Comparison of ENCODE assay signal across 12 cellular contexts in the genomic region with DNA sequence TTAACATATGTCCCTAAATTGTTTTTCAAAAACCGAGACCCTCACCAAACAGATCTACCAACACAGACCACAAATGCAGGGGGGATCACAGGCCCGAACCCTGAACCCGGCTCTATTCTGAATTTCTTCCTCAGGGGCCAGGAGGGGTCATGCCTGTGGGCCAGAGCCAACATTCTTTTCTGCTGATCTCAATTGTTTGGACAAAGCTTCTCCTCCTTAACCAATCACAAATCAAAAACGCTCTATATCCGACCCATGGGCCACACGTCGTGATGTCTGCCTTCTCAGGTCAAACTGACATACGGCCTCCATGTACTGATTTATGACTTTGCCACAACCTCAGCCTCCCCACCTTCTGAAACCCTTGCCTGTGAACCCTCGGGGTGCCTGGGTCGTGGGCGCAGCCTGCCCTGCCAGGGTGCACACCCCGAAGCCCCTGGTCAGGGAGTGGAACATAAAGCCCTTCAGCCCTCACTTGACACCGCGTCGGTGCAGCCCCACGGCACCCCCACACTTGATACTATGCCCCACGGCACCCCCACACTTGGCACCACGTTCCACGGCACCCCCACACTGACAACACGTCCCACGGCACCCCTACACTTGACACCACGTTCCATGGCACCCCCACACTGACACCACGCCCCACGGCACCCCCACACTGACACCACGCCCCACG. TPM values are rescaled to one million over a fixed set of nuclear protein-coding genes. Genes with fewer than 3 reads are reported as not detected.
DNase-seq lines count a peak whose midpoint lies in the region; ATAC-seq, FAIRE-seq and TF ChIP-seq lines count a peak whose summit lies in the region.
"Had no signal": no experiment of that assay in that cellular context is flagged by ENCODE, and none has a peak within 500 bp of the region (broad histone marks: within the 10 kb centered on the region; RNA-seq: fewer than 3 reads in every experiment).

No MANE protein-coding gene starts in this region.

- CTCF ChIA-PET in K562 (lab: Yijun Ruan, JAX; ENCODE audit: low intra/inter-chr PET ratio) = no interaction called here

- TF ChIP-seq POLR2A in K562 (conservative IDR thresholded peaks at IDR 0.05) (no peak), stomach (IDR thresholded peaks at IDR 0.05) (no peak)

- H3K36me3 ChIP-seq in K562 (ENCODE audit: control insufficient read depth, insufficient read depth, low read length) = peaks cover 12% of the 10 kb centered on the region; the same call in 2 of the 3 replicates
- peaks cover 0 to 3% (median 0%) of the 10 kb centered on the region in 4 donors for H3K36me3 ChIP-seq in stomach
- no peaks in the 10 kb centered on the region for H3K36me3 ChIP-seq in smooth muscle cell (ENCODE audit: low read depth)

- H3K79me2 ChIP-seq in K562 (ENCODE audit: control insufficient read depth, insufficient read depth, low read length) = no peaks in the 10 kb centered on the region
- H3K79me2 ChIP-seq in smooth muscle cell (ENCODE audit: low read depth) = peaks cover 22% of the 10 kb centered on the region

- POLR2A ChIA-PET in K562 (lab: Yijun Ruan, JAX) = interaction anchor here (1.1 kb wide), 1 partner anchor 10 kb away, joined by 4 read pairs; no protein-coding TSS in a partner anchor

- 0 out of 2 replicates have a peak, but pooled peaks cover 3% of the 10 kb centered on the region for H3K9me3 ChIP-seq in K562 (replicated peaks; ENCODE audit: control insufficient read depth, insufficient read depth, low read depth, low read length)
- H3K9me3 ChIP-seq in stomach = no peaks in the 10 kb centered on the region
- H3K9me3 ChIP-seq in smooth muscle cell (replicated peaks; ENCODE audit: low read depth) = no peaks in the 10 kb centered on the region

- no peaks in the 10 kb centered on the region for H3K9me1 ChIP-seq in K562 (ENCODE audit: control insufficient read depth, insufficient read depth, low read length)

- TF ChIP-seq CTCF in K562 (IDR thresholded peaks at IDR 0.05 in 2 of 3, conservative IDR thresholded peaks at IDR 0.05 in 1 of 3; ENCODE audit: insufficient read depth in 2 of 3, low read depth in 1 of 3, low read length in 3 of 3) (no peak), stomach (IDR thresholded peaks at IDR 0.05) (no peak), smooth muscle cell (IDR thresholded peaks at IDR 0.05; ENCODE audit: borderline replicate concordance, insufficient read depth, poor library complexity, severe bottlenecking) (no peak)

- H3K4me2 ChIP-seq in K562 (ENCODE audit: insufficient read depth, low read length) (no peak overlapping the region), smooth muscle cell (no peak overlapping the region)

- no peak overlapping the region for H3K4me3 ChIP-seq in K562
- H3K4me3 ChIP-seq in stomach = no peak overlapping the region
- no peak overlapping the region for H3K4me3 ChIP-seq in smooth muscle cell

- no peak for TF ChIP-seq RAD21 in K562 (CRISPR knock-in tag; conservative IDR thresholded peaks at IDR 0.05 in 1 of 2, IDR thresholded peaks at IDR 0.05 in 1 of 2)

- WGBS in K562 (ENCODE audit: insufficient coverage, low coverage, missing lambda C conversion rate) = 81% methylated on average over 5 of the region's 26 CpGs
- WGBS in stomach, 5 donors = 65 to 76% (median 72%) methylated on average over 22 to 26 of the region's 26 CpGs
- 81% methylated on average over 16 of the region's 26 CpGs for WGBS in smooth muscle cell (ENCODE audit: low lambda C conversion rate)

- intact Hi-C loops in K562 (cut with micrococcal nuclease) (no loop called here), stomach (cut with DNase I; ENCODE audit: low total_unique reads) (no loop called here)

- BruUV-seq in K562 (replicated peaks; lab: Mats Ljungman, UMichigan) = no TSS peak

- DNase-seq in HT1080 (ENCODE audit: low read depth) (peak; percentile 24), K562 (ENCODE audit: extremely low read depth in 1 of 4, low spot score in 3 of 4) (no peak), kidney glomerular epithelial cell (lab: John Stamatoyannopoulos, UW) (peak; percentile 83), stomach (no peak), smooth muscle cell (lab: John Stamatoyannopoulos, UW; ENCODE audit: unreplicated experiment) (no peak)
- DNase-seq in activated T-cell treated with anti-CD3 and anti-CD28 coated beads, Interleukin-2, amount 50 U/mL, for 48 hours = no peak
- DNase-seq: activated T-cell treated with anti-CD3 and anti-CD28 coated beads, Interleukin-2, amount 50 U/mL, for 1 hour; KBM-7; NCI-H774 had no signal

- FAIRE-seq in K562 (lab: Jason Lieb, UNC) = no peak

- H2AFZ ChIP-seq in K562 (ENCODE audit: low read depth, low read length) = no peak overlapping the region
- no peak overlapping the region for H2AFZ ChIP-seq in smooth muscle cell (ENCODE audit: low read depth)

- H3K4me1 ChIP-seq in K562 (replicated peaks in 1 of 2; ENCODE audit: control insufficient read depth in 2 of 2, insufficient read depth in 2 of 2, low read length in 2 of 2) (no peaks in the 10 kb centered on the region), stomach (peaks cover 19 to 57% (median 35%) of the 10 kb centered on the region in 4 donors), smooth muscle cell (ENCODE audit: low read depth) (peaks cover 23% of the 10 kb centered on the region)

- no peaks in the 10 kb centered on the region for H3K27me3 ChIP-seq in K562 (ENCODE audit: control insufficient read depth in 2 of 2, insufficient read depth in 2 of 2, low read length in 2 of 2)
- H3K27me3 ChIP-seq in stomach = no peaks in the 10 kb centered on the region
- H3K27me3 ChIP-seq in smooth muscle cell (ENCODE audit: low read depth) = no peaks in the 10 kb centered on the region

- H3F3A ChIP-seq in smooth muscle cell (ENCODE audit: low read depth) = no peaks in the 10 kb centered on the region

- in situ Hi-C loops in K562 (cut with MboI) = no loop called here

- H4K20me1 ChIP-seq in K562 (replicated peaks; ENCODE audit: control insufficient read depth, insufficient read depth, low read length) (no peaks in the 10 kb centered on the region), smooth muscle cell (ENCODE audit: low read depth) (peaks cover 83% of the 10 kb centered on the region)

- H3K9ac ChIP-seq in K562 (ENCODE audit: insufficient read depth in 1 of 2, low read depth in 2 of 2, low read length in 2 of 2) = no peak overlapping the region
- no peak overlapping the region for H3K9ac ChIP-seq in smooth muscle cell (ENCODE audit: low read depth)

- TF ChIP-seq EP300 in K562 (IDR thresholded peaks at IDR 0.05; ENCODE audit: low read length) (no peak), stomach (IDR thresholded peaks at IDR 0.05) (no peak)

- no peak overlapping the region for H3K27ac ChIP-seq in K562 (ENCODE audit: extremely low read depth, low read depth, low read length)
- peak overlapping the region in 3 of 5 donors; percentile 25 to 71 (median 53) for H3K27ac ChIP-seq in stomach
- H3K27ac ChIP-seq in smooth muscle cell (ENCODE audit: low read depth) = no peak overlapping the region

- ATAC-seq in K562 = no peak
- ATAC-seq in HG03135 (IDR thresholded peaks at IDR 0.05; ENCODE audit: unreplicated experiment) = no peak
- ATAC-seq: left lobe of liver had no signal

TF ChIP-seq in K562, 482 proteins besides CTCF, POLR2A, EP300 and RAD21:
- TF ChIP-seq POLR2G (IDR thresholded peaks at IDR 0.05; ENCODE audit: low read depth, low read length) (peak; percentile 32; the same call in 1 of the 2 replicates), ADNP (tag; IDR thresholded peaks at IDR 0.05) (no peak)

RNA-seq across cellular contexts. Expression of gene C13orf46, which starts 58.4 kb away (rescaled TPM):
- 0.03 and 0.23 TPM in 2 replicates for total RNA-seq in HT1080 (2014; rRNA removed; shearing (Covaris generic))
- polyA plus RNA-seq in HT1080 (2015; cell fraction: cytosol; rRNA removed) = 0.34 and 0.36 TPM in 2 replicates
- 3.6 and 4.0 TPM in 2 replicates for polyA plus RNA-seq in HT1080 (2015; cell fraction: nucleus; rRNA removed)
- total RNA-seq in K562 (2011; cell fraction: chromatin; rRNA removed; ENCODE audit: low replicate concordance) = 0.26 and 0.49 TPM in 2 replicates
- total RNA-seq in K562 (2011; cell fraction: nucleolus; rRNA removed) = 0.13 and 0.33 TPM in 2 replicates
- total RNA-seq in K562 (2011; cell fraction: nucleoplasm; rRNA removed) = 0.22 and 0.23 TPM in 2 replicates
- 0.05 TPM in 1 of 2 replicates, not detected in the other for total RNA-seq in K562 (2014; rRNA removed)
- total RNA-seq in K562 (2014; rRNA removed; fragmentation: Illumina TruSeq; extraction: Trizol) = not detected in 2 replicates
- total RNA-seq in K562 (2015; rRNA removed; fragmentation: Illumina TruSeq; extraction: Trizol) = 0.04 TPM in 1 of 2 replicates, not detected in the other
- 0.13 and 0.24 TPM in 2 replicates for total RNA-seq in K562 (2021)
- not detected in 2 replicates for polyA plus RNA-seq in K562 (2011; rRNA removed)
- 0.03 and 0.06 TPM in 2 replicates for polyA plus RNA-seq in K562 (2011; cell fraction: cytosol; rRNA removed)
- 0.11 TPM in 2 replicates for polyA plus RNA-seq in K562 (2011; cell fraction: nucleus; rRNA removed)
- 0.13 and 0.36 TPM in 2 replicates for polyA plus RNA-seq in K562 (2012)
- 0.06 and 0.10 TPM in 2 replicates for polyA plus RNA-seq in K562 (2014; fragmentation: Illumina TruSeq; extraction: Trizol)
- not detected for polyA plus RNA-seq in K562 (2014; fragmentation: Nextera tagmentation; extraction: Ambion mirVana)
- 0.05 TPM in 2 replicates for polyA plus RNA-seq in K562 (2014; rRNA removed)
- polyA minus RNA-seq in K562 (2011; rRNA and poly(A)+ RNA removed) = not detected in 2 replicates
- polyA minus RNA-seq in K562 (2011; cell fraction: cytosol; rRNA and poly(A)+ RNA removed) = not detected in 2 replicates
- 0.11 TPM in 1 of 2 replicates, not detected in the other for polyA minus RNA-seq in K562 (2011; cell fraction: nucleus; rRNA and poly(A)+ RNA removed)
- 10 to 100 TPM in 2 of 5 donors, 1 to 10 TPM in 1, under 1 TPM in 1, not detected in 1; 0.58 to 32.6 (median 12.0) TPM for total RNA-seq in stomach
- 10 to 100 TPM in 1 of 3 donors, 1 to 10 TPM in 1, under 1 TPM in 1; 0.95 to 17.6 (median 8.7) TPM for polyA plus RNA-seq in stomach
- total RNA-seq in smooth muscle cell = 5.8 TPM in 1 of 2 replicates, not detected in the other
- polyA plus RNA-seq in smooth muscle cell = 0.26 and 0.87 TPM in 2 replicates
- total RNA-seq: Daoy had no signal

Comparison
In these comparisons a context has a peak if more than half of its experiments do, and no peak if none do; other contexts are left out.
1. DNase-seq: peak in HT1080 (single experiment) and kidney glomerular epithelial cell (single experiment); none in K562 (0 of 4), stomach (single experiment), smooth muscle cell (single experiment) and activated T-cell treated with anti-CD3 and anti-CD28 coated beads, Interleukin-2, amount 50 U/mL, for 48 hours (0 of 2).
2. H3K27ac ChIP-seq: peak in stomach (3 of 5); none in K562 (single experiment) and smooth muscle cell (single experiment).